Comparison of ENCODE assay signal across 8 cellular contexts in genomic region chr16:30903596-30903995, GRCh38. TPM values are rescaled to one million over a fixed set of nuclear protein-coding genes. Genes with fewer than 3 reads are reported as not detected.
DNase-seq lines count a peak whose midpoint lies in the region; ATAC-seq and TF ChIP-seq lines count a peak whose summit lies in the region.

No MANE protein-coding gene starts in this region.

- no peaks in the 10 kb centered on the region for H3K27me3 ChIP-seq in prostate gland (replicated peaks; ENCODE audit: insufficient read depth)

- H3K4me1 ChIP-seq in mucosa of descending colon (ENCODE audit: low read depth) (peaks cover 3% of the 10 kb centered on the region), prostate gland (replicated peaks) (no peaks in the 10 kb centered on the region)

- TF ChIP-seq POLR2A in NB4 (IDR thresholded peaks at IDR 0.05; ENCODE audit: extremely low read depth, insufficient read length) (peak; percentile 42), prostate gland (IDR thresholded peaks at IDR 0.05) (no peak)

- H3K27ac ChIP-seq in coronary artery (peak overlapping the region in 1 of 2 donors; percentile 65), prostate gland (no peak overlapping the region)

- DNase-seq in CD1c-positive myeloid dendritic cell (ENCODE audit: extremely low spot score) (peak; percentile 82), NB4 (ENCODE audit: low read depth) (peak; percentile 96), choroid plexus epithelial cell (ENCODE audit: low read depth) (peak; percentile 23), mucosa of descending colon (peak in 1 of 3 donors; percentile 24), coronary artery (ENCODE audit: low spot score) (no peak), prostate gland (ENCODE audit: low spot score) (no peak)

- H3K36me3 ChIP-seq in mucosa of descending colon (ENCODE audit: low read depth) (no peaks in the 10 kb centered on the region), prostate gland (no peaks in the 10 kb centered on the region)

- ATAC-seq in mucosa of descending colon (peak; percentile 10), GM19455 (IDR thresholded peaks at IDR 0.05; ENCODE audit: unreplicated experiment) (no peak), HG02884 (IDR thresholded peaks at IDR 0.05; ENCODE audit: unreplicated experiment) (no peak)

- TF ChIP-seq CTCF in NB4 (IDR thresholded peaks at IDR 0.05; ENCODE audit: low read depth, low read length) (no peak), choroid plexus epithelial cell (conservative IDR thresholded peaks at IDR 0.05; ENCODE audit: low read depth, low read length) (no peak), mucosa of descending colon (IDR thresholded peaks at IDR 0.05) (no peak), coronary artery (IDR thresholded peaks at IDR 0.05) (no peak), prostate gland (IDR thresholded peaks at IDR 0.05) (no peak)

- H3K4me3 ChIP-seq in NB4 (ENCODE audit: low read depth, low read length) (peak overlapping the region; percentile 32), choroid plexus epithelial cell (ENCODE audit: low read depth, low read length) (no peak overlapping the region), mucosa of descending colon (no peak overlapping the region), coronary artery (no peak overlapping the region), prostate gland (no peak overlapping the region)

- intact Hi-C loops in mucosa of descending colon (cut with DNase I, micrococcal nuclease) (no loop called here), prostate gland (cut with DNase I) (no loop called here)

- 74% methylated on average over 4 of the region's 4 CpGs for WGBS in prostate gland

- H3K9me3 ChIP-seq in mucosa of descending colon (no peaks in the 10 kb centered on the region), prostate gland (no peaks in the 10 kb centered on the region)

RNA-seq across cellular contexts. Expression of gene CTF1, which starts 7.2 kb away (rescaled TPM):
- total RNA-seq in mucosa of descending colon (1 to 10 TPM; 1.1 to 7.6 (median 1.5) TPM), prostate gland (10 to 100 TPM in 1 of 2 donors, 1 to 10 TPM in 1; 9.8 to 13.9 TPM)

RNA-seq across cellular contexts. Expression of gene BCL7C, which starts 9.7 kb away (rescaled TPM):
- 10 to 100 TPM; 20.8 to 30.6 (median 25.3) TPM for total RNA-seq in mucosa of descending colon
- total RNA-seq in prostate gland: 10 to 100 TPM; 54.2 to 54.8 TPM

RNA-seq across cellular contexts. Expression of gene FBXL19, which starts 19.8 kb away (rescaled TPM):
- 10 to 100 TPM; 17.6 to 30.3 (median 22.4) TPM for total RNA-seq in mucosa of descending colon
- 100 to 1,000 TPM in 1 of 2 donors, 10 to 100 TPM in 1; 23.5 to 125 TPM for total RNA-seq in prostate gland

RNA-seq across cellular contexts. Expression of gene ORAI3, which starts 45.3 kb away (rescaled TPM):
- 10 to 100 TPM; 14.6 to 24.6 (median 15.4) TPM for total RNA-seq in mucosa of descending colon
- 100 to 1,000 TPM in 1 of 2 donors, 10 to 100 TPM in 1; 74.6 to 114 TPM for total RNA-seq in prostate gland

RNA-seq across cellular contexts. Expression of gene SETD1A, which starts 54.0 kb away (rescaled TPM):
- total RNA-seq in mucosa of descending colon: 10 to 100 TPM; 13.4 to 24.7 (median 13.7) TPM
- 10 to 100 TPM in 1 of 2 donors, 1 to 10 TPM in 1; 10.0 to 29.1 TPM for total RNA-seq in prostate gland

Comparison
In these comparisons a context has a peak if more than half of its experiments do, and no peak if none do; other contexts are left out.
1. DNase-seq: peak in CD1c-positive myeloid dendritic cell (single experiment), NB4 (single experiment) and choroid plexus epithelial cell (single experiment); none in coronary artery (single experiment) and prostate gland (single experiment).